Comparison of ENCODE assay signal across 15 cellular contexts in the genomic region with DNA sequence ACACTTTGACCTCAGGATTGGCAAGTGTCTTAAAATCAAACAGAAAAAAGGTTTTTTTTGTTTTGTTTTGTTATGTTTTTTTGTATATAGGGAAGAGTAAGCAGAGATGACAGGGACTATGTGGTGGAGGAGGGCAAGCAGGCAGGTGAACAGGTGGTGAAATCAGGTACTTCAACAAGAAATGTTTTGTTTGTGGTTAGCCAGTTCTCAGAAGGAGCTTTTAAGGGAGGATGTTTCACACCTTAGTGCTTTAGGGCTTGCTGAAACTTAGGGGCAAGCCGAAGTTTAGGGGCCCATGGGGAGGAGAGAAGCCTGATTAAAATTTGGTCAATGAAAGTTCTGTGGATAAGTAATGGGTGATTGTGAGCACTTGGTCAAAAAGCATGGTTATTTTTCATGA.
DNase-seq lines count a peak whose midpoint lies in the region; ATAC-seq and TF ChIP-seq lines count a peak whose summit lies in the region.
"Had no signal": no experiment of that assay in that cellular context is flagged by ENCODE, and none has a peak within 500 bp of the region (broad histone marks: within the 10 kb centered on the region; RNA-seq: fewer than 3 reads in every experiment).

No MANE protein-coding gene starts in this region.

- intact Hi-C loops in activated CD4-positive, alpha-beta T cell treated with anti-CD3 and anti-CD28 coated beads for 36 hours (cut with DNase I, micrococcal nuclease), result no loop called here
- intact Hi-C loops in natural killer cell (cut with micrococcal nuclease), result no loop called here
- intact Hi-C loops in naive thymus-derived CD4-positive, alpha-beta T cell (cut with micrococcal nuclease), result loop anchor here in 1 of 2 donors (5.0 kb wide), 1 partner anchor 40 kb away; no protein-coding TSS in a partner anchor

- DNase-seq in activated CD4-positive, alpha-beta T cell treated with anti-CD3 and anti-CD28 coated beads for 36 hours, result no peak
- no peak for DNase-seq in activated CD4-positive, alpha-beta T cell treated with anti-CD3 and anti-CD28 coated beads for 4 hours
- no peak for DNase-seq in natural killer cell treated with Interleukin-12 subunit alpha and Interleukin-12 subunit beta and Interleukin-15 and Interleukin-18, amount 100 ng/mL, for 72 hours (ENCODE audit: low spot score)
- DNase-seq in natural killer cell (no peak), NCI-H510A (lab: John Stamatoyannopoulos, UW) (no peak)
- DNase-seq in naive thymus-derived CD4-positive, alpha-beta T cell, result peak in 5 of 9 donors; percentile 14 to 51 (median 37)
- DNase-seq in stimulated activated naive CD4-positive, alpha-beta T cell treated with Interleukin-2 at 50 U/mL for 16 hours (lab: John Stamatoyannopoulos, UW), result no peak
- DNase-seq: activated CD4-positive, alpha-beta T cell treated with anti-CD3 and anti-CD28 coated beads for 1 hour; amniotic stem cell; cortex of kidney; kidney; lower lobe of right lung; psoas muscle had no signal

- no peaks in the 10 kb centered on the region for H3K9me3 Mint-ChIP-seq in activated CD4-positive, alpha-beta T cell treated with anti-CD3 and anti-CD28 coated beads for 36 hours (ENCODE audit: low read depth)
- no peaks in the 10 kb centered on the region for H3K9me3 Mint-ChIP-seq in natural killer cell treated with Interleukin-12 subunit alpha and Interleukin-12 subunit beta and Interleukin-15 and Interleukin-18, amount 100 ng/mL, for 72 hours
- no peaks in the 10 kb centered on the region for H3K9me3 Mint-ChIP-seq in natural killer cell
- peaks cover 16% of the 10 kb centered on the region for H3K9me3 Mint-ChIP-seq in T-helper 1 cell treated with Interleukin-12 subunit alpha and Interleukin-12 subunit beta and Interleukin-4 antibody, amounts not matched to agents 30 μg/mL and 1 μg/mL, for 36 hours
- peaks cover 0 to 9% (median 0%) of the 10 kb centered on the region in 11 donors for H3K9me3 Mint-ChIP-seq in naive thymus-derived CD4-positive, alpha-beta T cell

- TF ChIP-seq CTCF in natural killer cell (IDR thresholded peaks at IDR 0.05), result no peak

- no peaks in the 10 kb centered on the region for H3K9me3 ChIP-seq in naive thymus-derived CD4-positive, alpha-beta T cell (ENCODE audit: control insufficient read depth in 2 of 3, low read length in 3 of 3)
- H3K9me3 ChIP-seq: BLaER1, lower lobe of right lung, psoas muscle had no signal

- no peak overlapping the region for H3K27ac ChIP-seq in naive thymus-derived CD4-positive, alpha-beta T cell (ENCODE audit: low read depth, low read length)
- H3K27ac ChIP-seq: BLaER1, lower lobe of right lung, psoas muscle had no signal

- no peaks in the 10 kb centered on the region for H3K36me3 ChIP-seq in naive thymus-derived CD4-positive, alpha-beta T cell (ENCODE audit: control insufficient read depth in 2 of 3, insufficient read depth in 3 of 3, low read length in 3 of 3)
- H3K36me3 ChIP-seq: BLaER1, lower lobe of right lung had no signal

- no peaks in the 10 kb centered on the region for H3K36me3 Mint-ChIP-seq in activated CD4-positive, alpha-beta T cell treated with anti-CD3 and anti-CD28 coated beads for 36 hours (ENCODE audit: low read depth)
- H3K36me3 Mint-ChIP-seq in natural killer cell treated with Interleukin-12 subunit alpha and Interleukin-12 subunit beta and Interleukin-15 and Interleukin-18, amount 100 ng/mL, for 72 hours, result no peaks in the 10 kb centered on the region
- H3K36me3 Mint-ChIP-seq in natural killer cell, result no peaks in the 10 kb centered on the region
- H3K36me3 Mint-ChIP-seq in T-helper 1 cell treated with Interleukin-12 subunit alpha and Interleukin-12 subunit beta and Interleukin-4 antibody, amounts not matched to agents 30 μg/mL and 1 μg/mL, for 36 hours (ENCODE audit: low read depth), result peaks cover 9% of the 10 kb centered on the region
- H3K36me3 Mint-ChIP-seq in naive thymus-derived CD4-positive, alpha-beta T cell, result peaks cover 0 to 23% (median 7%) of the 10 kb centered on the region in 5 donors

- no peak overlapping the region for H3K4me3 ChIP-seq in naive thymus-derived CD4-positive, alpha-beta T cell (ENCODE audit: low read length)
- H3K4me3 ChIP-seq: BLaER1, lower lobe of right lung, psoas muscle had no signal

- peak; percentile 30 for ATAC-seq in activated CD4-positive, alpha-beta T cell treated with anti-CD3 and anti-CD28 coated beads for 36 hours
- no peak for ATAC-seq in natural killer cell treated with Interleukin-12 subunit alpha and Interleukin-12 subunit beta and Interleukin-15 and Interleukin-18, amount 100 ng/mL, for 72 hours
- ATAC-seq in natural killer cell, result no peak
- peak; percentile 74 for ATAC-seq in naive thymus-derived CD4-positive, alpha-beta T cell
- ATAC-seq: lower lobe of right lung, psoas muscle had no signal

- H3K27ac Mint-ChIP-seq in activated CD4-positive, alpha-beta T cell treated with anti-CD3 and anti-CD28 coated beads for 36 hours, result no peak overlapping the region
- H3K27ac Mint-ChIP-seq in natural killer cell treated with Interleukin-12 subunit alpha and Interleukin-12 subunit beta and Interleukin-15 and Interleukin-18, amount 100 ng/mL, for 72 hours, result no peak overlapping the region
- peak overlapping the region in 1 of 2 donors; percentile 53 for H3K27ac Mint-ChIP-seq in natural killer cell
- peak overlapping the region; percentile 13 for H3K27ac Mint-ChIP-seq in T-helper 1 cell treated with Interleukin-12 subunit alpha and Interleukin-12 subunit beta and Interleukin-4 antibody, amounts not matched to agents 30 μg/mL and 1 μg/mL, for 36 hours
- H3K27ac Mint-ChIP-seq in naive thymus-derived CD4-positive, alpha-beta T cell, result peak overlapping the region; percentile 17 to 95 (median 74)

- peaks cover 25 to 40% of the 10 kb centered on the region in 2 donors for H3K4me1 ChIP-seq in naive thymus-derived CD4-positive, alpha-beta T cell (ENCODE audit: control insufficient read depth in 2 of 2, insufficient read depth in 2 of 2, low read length in 2 of 2)
- H3K4me1 ChIP-seq: BLaER1, lower lobe of right lung, psoas muscle had no signal

- POLR2A ChIA-PET in activated CD4-positive, alpha-beta T cell treated with anti-CD3 and anti-CD28 coated beads for 36 hours (lab: Charles Lee), result no interaction called here
- POLR2A ChIA-PET in naive thymus-derived CD4-positive, alpha-beta T cell (lab: Charles Lee), result no interaction called here

- H3K27me3 Mint-ChIP-seq in activated CD4-positive, alpha-beta T cell treated with anti-CD3 and anti-CD28 coated beads for 36 hours, result no peaks in the 10 kb centered on the region
- peaks cover 6 to 7% of the 10 kb centered on the region in 2 donors for H3K27me3 Mint-ChIP-seq in natural killer cell treated with Interleukin-12 subunit alpha and Interleukin-12 subunit beta and Interleukin-15 and Interleukin-18, amount 100 ng/mL, for 72 hours
- peaks cover 0 to 10% of the 10 kb centered on the region in 2 donors for H3K27me3 Mint-ChIP-seq in natural killer cell (ENCODE audit: low read depth in 2 of 2)
- no peaks in the 10 kb centered on the region for H3K27me3 Mint-ChIP-seq in T-helper 1 cell treated with Interleukin-12 subunit alpha and Interleukin-12 subunit beta and Interleukin-4 antibody, amounts not matched to agents 30 μg/mL and 1 μg/mL, for 36 hours (ENCODE audit: low read depth)
- H3K27me3 Mint-ChIP-seq in naive thymus-derived CD4-positive, alpha-beta T cell, result peaks cover 0 to 2% (median 0%) of the 10 kb centered on the region in 5 donors

- H3K4me3 Mint-ChIP-seq in activated CD4-positive, alpha-beta T cell treated with anti-CD3 and anti-CD28 coated beads for 36 hours, result no peak overlapping the region
- H3K4me3 Mint-ChIP-seq in natural killer cell treated with Interleukin-12 subunit alpha and Interleukin-12 subunit beta and Interleukin-15 and Interleukin-18, amount 100 ng/mL, for 72 hours, result peak overlapping the region; percentile 3
- no peak overlapping the region for H3K4me3 Mint-ChIP-seq in natural killer cell
- peak overlapping the region; percentile 8 for H3K4me3 Mint-ChIP-seq in T-helper 1 cell treated with Interleukin-12 subunit alpha and Interleukin-12 subunit beta and Interleukin-4 antibody, amounts not matched to agents 30 μg/mL and 1 μg/mL, for 36 hours
- H3K4me3 Mint-ChIP-seq in naive thymus-derived CD4-positive, alpha-beta T cell, result peak overlapping the region; percentile 7 to 67 (median 55)

- CTCF ChIA-PET in activated CD4-positive, alpha-beta T cell treated with anti-CD3 and anti-CD28 coated beads for 36 hours (lab: Charles Lee), result no interaction called here
- CTCF ChIA-PET in naive thymus-derived CD4-positive, alpha-beta T cell (lab: Charles Lee), result interaction anchor here (0.9 kb wide), 1 partner anchor 171 kb away, joined by 4 read pairs; no protein-coding TSS in a partner anchor

- H3K4me1 Mint-ChIP-seq in activated CD4-positive, alpha-beta T cell treated with anti-CD3 and anti-CD28 coated beads for 36 hours, result peaks cover 16% of the 10 kb centered on the region
- peaks cover 2 to 7% of the 10 kb centered on the region in 2 donors for H3K4me1 Mint-ChIP-seq in natural killer cell treated with Interleukin-12 subunit alpha and Interleukin-12 subunit beta and Interleukin-15 and Interleukin-18, amount 100 ng/mL, for 72 hours (ENCODE audit: low read depth in 2 of 2)
- peaks cover 7 to 9% of the 10 kb centered on the region in 2 donors for H3K4me1 Mint-ChIP-seq in natural killer cell
- peaks cover 32% of the 10 kb centered on the region for H3K4me1 Mint-ChIP-seq in T-helper 1 cell treated with Interleukin-12 subunit alpha and Interleukin-12 subunit beta and Interleukin-4 antibody, amounts not matched to agents 30 μg/mL and 1 μg/mL, for 36 hours (ENCODE audit: low read depth)
- peaks cover 24 to 72% (median 66%) of the 10 kb centered on the region in 7 donors for H3K4me1 Mint-ChIP-seq in naive thymus-derived CD4-positive, alpha-beta T cell

- H3K27me3 ChIP-seq in naive thymus-derived CD4-positive, alpha-beta T cell (ENCODE audit: control insufficient read depth in 2 of 2, insufficient read depth in 2 of 2, low read length in 2 of 2), result no peaks in the 10 kb centered on the region
- H3K27me3 ChIP-seq: BLaER1 had no signal

Comparison
In these comparisons a context has a peak if more than half of its experiments do, and no peak if none do; other contexts are left out.
1. H3K4me3 Mint-ChIP-seq: peak in natural killer cell treated with Interleukin-12 subunit alpha and Interleukin-12 subunit beta and Interleukin-15 and Interleukin-18, amount 100 ng/mL, for 72 hours (single experiment), T-helper 1 cell treated with Interleukin-12 subunit alpha and Interleukin-12 subunit beta and Interleukin-4 antibody, amounts not matched to agents 30 μg/mL and 1 μg/mL, for 36 hours (single experiment) and naive thymus-derived CD4-positive, alpha-beta T cell (10 of 10); none in activated CD4-positive, alpha-beta T cell treated with anti-CD3 and anti-CD28 coated beads for 36 hours (single experiment) and natural killer cell (single experiment).
2. ATAC-seq: peak in activated CD4-positive, alpha-beta T cell treated with anti-CD3 and anti-CD28 coated beads for 36 hours (single experiment) and naive thymus-derived CD4-positive, alpha-beta T cell (single experiment); none in natural killer cell treated with Interleukin-12 subunit alpha and Interleukin-12 subunit beta and Interleukin-15 and Interleukin-18, amount 100 ng/mL, for 72 hours (0 of 2) and natural killer cell (0 of 3).
3. DNase-seq: peak in naive thymus-derived CD4-positive, alpha-beta T cell (5 of 9); none in activated CD4-positive, alpha-beta T cell treated with anti-CD3 and anti-CD28 coated beads for 36 hours (single experiment), activated CD4-positive, alpha-beta T cell treated with anti-CD3 and anti-CD28 coated beads for 4 hours (0 of 2), natural killer cell treated with Interleukin-12 subunit alpha and Interleukin-12 subunit beta and Interleukin-15 and Interleukin-18, amount 100 ng/mL, for 72 hours (single experiment), natural killer cell (single experiment), NCI-H510A (single experiment) and stimulated activated naive CD4-positive, alpha-beta T cell treated with Interleukin-2 at 50 U/mL for 16 hours (single experiment).
4. H3K27ac Mint-ChIP-seq: peak in T-helper 1 cell treated with Interleukin-12 subunit alpha and Interleukin-12 subunit beta and Interleukin-4 antibody, amounts not matched to agents 30 μg/mL and 1 μg/mL, for 36 hours (single experiment) and naive thymus-derived CD4-positive, alpha-beta T cell (9 of 9); none in activated CD4-positive, alpha-beta T cell treated with anti-CD3 and anti-CD28 coated beads for 36 hours (single experiment) and natural killer cell treated with Interleukin-12 subunit alpha and Interleukin-12 subunit beta and Interleukin-15 and Interleukin-18, amount 100 ng/mL, for 72 hours (0 of 2).